8 cellular contexts compared by ENCODE assay signal in genomic region chr15:44066211-44066827, GRCh38.
DNase-seq lines count a peak whose midpoint lies in the region; ATAC-seq, FAIRE-seq and TF ChIP-seq lines count a peak whose summit lies in the region.

No MANE protein-coding gene starts in this region.

- ATAC-seq in GM21390 (IDR thresholded peaks at IDR 0.05; ENCODE audit: unreplicated experiment) = no peak

- DNase-seq in AG09319 (ENCODE audit: extremely low read depth, low read depth) (peak; percentile 23), H54 (ENCODE audit: insufficient read length, low spot score) (peak; percentile 21), NCI-H526 treated with DMSO at 0.1 percent for 48 hours (lab: John Stamatoyannopoulos, UW) (peak; percentile 57), midbrain (lab: John Stamatoyannopoulos, UW) (peak; percentile 58)
- DNase-seq in activated CD4-positive, alpha-beta T cell treated with anti-CD3 and anti-CD28 coated beads, Interleukin-2, amount 50 U/mL, for 1 hour = peak; percentile 50
- DNase-seq in effector CD4-positive, alpha-beta T cell = peak; percentile 55
- DNase-seq in stimulated activated naive CD4-positive, alpha-beta T cell (lab: John Stamatoyannopoulos, UW) = peak in 5 of 6 experiments; percentile 0 to 16 (median 1)

- FAIRE-seq in H54 (lab: Jason Lieb, UNC) = peak; percentile 96

- TF ChIP-seq CTCF in AG09319 (IDR thresholded peaks at IDR 0.05; ENCODE audit: low read depth, low read length) = peak; percentile 70

- no peak for TF ChIP-seq POLR2A in H54 (IDR thresholded peaks at IDR 0.05; ENCODE audit: low read depth, low read length)

Comparison
In these comparisons a context has a peak if more than half of its experiments do, and no peak if none do; other contexts are left out.
1. DNase-seq: peak in every context shown above with its lines; median percentile 58 in midbrain; 57 in NCI-H526 treated with DMSO at 0.1 percent for 48 hours; 55 in effector CD4-positive, alpha-beta T cell; 50 in activated CD4-positive, alpha-beta T cell treated with anti-CD3 and anti-CD28 coated beads, Interleukin-2, amount 50 U/mL, for 1 hour; 23 in AG09319; 21 in H54; 1 in stimulated activated naive CD4-positive, alpha-beta T cell.